ENCODE assay signal across 21 cellular contexts in the genomic region with DNA sequence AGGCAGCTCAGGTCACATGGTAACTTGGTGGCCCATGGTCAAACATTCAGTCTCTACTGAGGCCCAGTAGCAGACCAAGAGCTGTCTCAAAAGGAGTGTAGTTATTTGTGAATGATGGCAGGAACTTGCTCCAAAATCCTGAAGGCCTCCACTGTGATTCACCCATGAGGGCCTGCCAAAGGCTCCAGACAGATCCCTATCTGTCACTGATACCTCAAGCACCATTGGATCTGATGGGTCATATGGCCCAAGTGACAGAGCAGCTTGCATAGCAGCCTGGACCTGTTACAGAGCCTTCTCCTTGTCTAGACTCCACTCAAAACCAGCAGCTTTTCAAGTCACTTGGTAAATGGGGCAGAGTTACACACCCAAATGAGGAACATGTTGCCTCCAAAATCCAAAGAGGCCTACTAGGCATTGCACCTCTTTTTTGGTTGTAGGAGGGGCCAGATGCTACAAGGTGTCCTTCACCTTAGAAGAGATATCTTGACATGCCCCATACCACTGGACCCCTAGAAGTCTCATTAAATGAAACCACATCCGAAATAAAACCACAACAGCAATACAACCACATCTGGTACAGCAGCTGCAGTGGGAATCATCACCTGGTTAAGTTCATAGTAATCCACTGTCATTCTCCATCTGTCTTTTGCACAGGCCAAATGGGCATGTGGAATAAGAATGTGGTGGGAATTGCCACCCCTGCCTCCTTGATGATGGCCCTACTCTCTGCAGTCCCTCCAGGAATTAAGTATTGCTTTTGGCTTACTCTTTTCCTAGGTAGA.
"Had no signal": no experiment of that assay in that cellular context is flagged by ENCODE, and none has a peak within 500 bp of the region (broad histone marks: within the 10 kb centered on the region; RNA-seq: fewer than 3 reads in every experiment).

No MANE protein-coding gene starts in this region.

- H3K27me3 ChIP-seq: brain microvascular endothelial cell, colonic mucosa, gastrocnemius medialis had no signal

- H3K4me3 ChIP-seq: colonic mucosa, gastrocnemius medialis, lung had no signal

- H3K4me1 ChIP-seq: gastrocnemius medialis had no signal

- H3K9me3 ChIP-seq: colonic mucosa, gastrocnemius medialis had no signal

- DNase-seq: activated CD4-positive, alpha-beta T cell treated with anti-CD3 and anti-CD28 coated beads, Interleukin-2, amount 50 U/mL, for 4 hours; activated naive CD4-positive, alpha-beta T cell treated with anti-CD3 and anti-CD28 coated beads for 36 hours; activated naive CD8-positive, alpha-beta T cell treated with anti-CD3 and anti-CD28 coated beads, Interleukin-2, amount 50 U/mL, for 24 hours; activated T-cell treated with anti-CD3 and anti-CD28 coated beads, Interleukin-2, amount 50 U/mL, for 1 hour; aorta; brain microvascular endothelial cell; colonic mucosa; erythroblast; gastrocnemius medialis; head of caudate nucleus; midbrain; nephron progenitor cell; nucleus accumbens; stimulated activated CD4-positive, alpha-beta T cell treated with anti-CD3 and anti-CD28 coated beads, Interleukin-12 subunit alpha, Interleukin-12 subunit beta, amount 100 ng/mL, for 4 hours; stimulated activated CD4-positive, alpha-beta T cell treated with anti-CD3 and anti-CD28 coated beads, Interleukin-1b, Interleukin-23, amount 100 ng/mL, for 48 hours; stimulated activated CD8-positive, alpha-beta memory T cell treated with anti-CD3 and anti-CD28 coated beads, Interleukin-4, amount 100 ng/mL, for 48 hours; stimulated activated naive CD4-positive, alpha-beta T cell had no signal

- ATAC-seq: activated naive CD8-positive, alpha-beta T cell treated with anti-CD3 and anti-CD28 coated beads, Interleukin-2, amount 50 U/mL, for 24 hours; activated T-helper 17 cell treated with anti-CD3 and anti-CD28 coated beads, Interleukin-2, amount 50 U/mL, for 72 hours; gastrocnemius medialis; left lobe of liver had no signal

- FAIRE-seq: keratinocyte had no signal

- H3K36me3 ChIP-seq: brain microvascular endothelial cell, colonic mucosa, gastrocnemius medialis had no signal

- H3K27ac ChIP-seq: brain microvascular endothelial cell, colonic mucosa, gastrocnemius medialis had no signal
